13 cellular contexts compared by ENCODE assay signal in the genomic region with DNA sequence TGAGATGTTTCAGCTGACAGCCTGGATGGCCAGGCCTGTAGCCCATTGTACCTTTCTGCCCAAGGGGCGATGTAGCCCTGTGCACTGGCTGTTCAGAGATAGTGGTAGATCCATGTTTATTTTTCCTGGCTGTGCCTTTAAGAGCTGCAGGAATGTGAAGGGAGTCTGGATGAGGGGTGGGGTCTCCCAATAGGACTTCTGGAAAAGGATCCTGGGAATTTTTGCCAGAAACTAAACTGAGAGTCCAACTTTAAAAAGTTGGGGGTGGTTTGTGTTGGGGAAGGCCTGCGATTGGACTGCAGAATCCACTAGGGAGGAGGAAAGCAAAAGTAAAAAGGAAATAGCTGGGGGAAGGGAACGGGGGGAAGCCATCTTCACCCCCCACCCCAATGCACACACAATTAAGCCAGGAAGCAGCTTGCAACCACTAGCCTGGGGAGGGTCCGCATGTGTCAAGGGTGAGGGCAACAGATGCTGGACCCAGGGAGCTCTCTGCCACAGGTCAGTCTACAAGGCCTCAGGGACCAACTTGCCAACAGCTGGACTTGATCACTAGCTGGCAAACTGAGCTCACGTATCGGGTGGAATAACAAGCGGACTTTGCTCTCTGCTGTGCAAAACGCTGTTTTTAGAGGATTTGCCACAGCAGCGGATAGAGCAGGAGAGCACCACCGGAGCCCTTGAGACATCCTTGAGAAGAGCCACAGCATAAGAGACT. TPM values are rescaled to one million over a fixed set of nuclear protein-coding genes. Genes with fewer than 3 reads are reported as not detected.
A peak's percentile ranks its signal among the peaks of the same experiment; 100 is the strongest.
DNase-seq lines count a peak whose midpoint lies in the region; ATAC-seq, FAIRE-seq and TF ChIP-seq lines count a peak whose summit lies in the region.
"Had no signal": no experiment of that assay in that cellular context is flagged by ENCODE, and none has a peak within 500 bp of the region (broad histone marks: within the 10 kb centered on the region; RNA-seq: fewer than 3 reads in every experiment).

A gene (plus strand): TSS at position 371 of the 718 bp plus-strand sequence. CDS start 370 bp downstream, outside the sequence.

- no peak within 1 kb of the TSS for H3K4me3 Mint-ChIP-seq in activated T-cell treated with anti-CD3 and anti-CD28 coated beads, Interleukin-2, amount 50 U/mL, for 72 hours
- H3K4me3 Mint-ChIP-seq: dendritic cell treated with granulocyte-macrophage colony-stimulating factor and Interleukin-4, amounts not matched to agents 40 ng/mL and 50 ng/mL, for 4 days had no signal

- H3K27ac ChIP-seq in right atrium auricular region (peak within 1 kb of the TSS; percentile 32 to 61), pancreas (no peak within 1 kb of the TSS), vagina (peak within 1 kb of the TSS; percentile 63)
- H3K27ac ChIP-seq: HL-60, SJCRH30 had no signal

- intact Hi-C loops in pancreas (cut with DNase I) = no loop called here
- intact Hi-C loops in vagina (cut with DNase I) = no loop called here

- FAIRE-seq in bronchial epithelial cell (lab: Jason Lieb, UNC) = peak; percentile 68
- no peak for FAIRE-seq in pancreas (lab: Jason Lieb, UNC)

- TF ChIP-seq CTCF in bronchial epithelial cell (IDR thresholded peaks at IDR 0.05; ENCODE audit: insufficient read depth, low read length, severe bottlenecking) (no peak), right atrium auricular region (IDR thresholded peaks at IDR 0.05) (no peak), pancreas (IDR thresholded peaks at IDR 0.05) (no peak), vagina (IDR thresholded peaks at IDR 0.05) (no peak)

- H3K27ac Mint-ChIP-seq in activated T-cell treated with anti-CD3 and anti-CD28 coated beads, Interleukin-2, amount 50 U/mL, for 72 hours = no peak within 1 kb of the TSS
- H3K27ac Mint-ChIP-seq: dendritic cell treated with granulocyte-macrophage colony-stimulating factor and Interleukin-4, amounts not matched to agents 40 ng/mL and 50 ng/mL, for 4 days had no signal

- no peaks in the 10 kb centered on the region for H3K36me3 Mint-ChIP-seq in activated T-cell treated with anti-CD3 and anti-CD28 coated beads, Interleukin-2, amount 50 U/mL, for 72 hours (ENCODE audit: insufficient read depth in 2 of 2)

- no peaks in the 10 kb centered on the region for H3K27me3 Mint-ChIP-seq in activated T-cell treated with anti-CD3 and anti-CD28 coated beads, Interleukin-2, amount 50 U/mL, for 72 hours (ENCODE audit: low read depth)
- H3K27me3 Mint-ChIP-seq: dendritic cell treated with granulocyte-macrophage colony-stimulating factor and Interleukin-4, amounts not matched to agents 40 ng/mL and 50 ng/mL, for 4 days had no signal

- H3K36me3 ChIP-seq in bronchial epithelial cell (ENCODE audit: control insufficient read depth, insufficient read depth, low read length) = no peaks in the 10 kb centered on the region
- H3K36me3 ChIP-seq in right atrium auricular region = no peaks in the 10 kb centered on the region
- no peaks in the 10 kb centered on the region for H3K36me3 ChIP-seq in pancreas
- no peaks in the 10 kb centered on the region for H3K36me3 ChIP-seq in vagina
- H3K36me3 ChIP-seq: SJCRH30 had no signal

- no peak for TF ChIP-seq POLR2A in vagina (IDR thresholded peaks at IDR 0.05)

- WGBS in pancreas, 2 donors = 60 to 69% methylated on average over 10 of the region's 10 CpGs

- no peak within 1 kb of the TSS for H3K4me3 ChIP-seq in bronchial epithelial cell (ENCODE audit: low read depth, low read length)
- peak within 1 kb of the TSS; percentile 29 to 47 for H3K4me3 ChIP-seq in right atrium auricular region
- peak within 1 kb of the TSS in 1 of 4 donors; percentile 15 for H3K4me3 ChIP-seq in pancreas
- H3K4me3 ChIP-seq in vagina = peak within 1 kb of the TSS; percentile 50 to 51
- H3K4me3 ChIP-seq: SJCRH30 had no signal

- H3K27me3 ChIP-seq in bronchial epithelial cell (ENCODE audit: control insufficient read depth, insufficient read depth, low read length) (peaks cover 2% of the 10 kb centered on the region), right atrium auricular region (no peaks in the 10 kb centered on the region), pancreas (no peaks in the 10 kb centered on the region), vagina (no peaks in the 10 kb centered on the region)

- peak; percentile 28 to 52 (median 40) for ATAC-seq in pancreas
- ATAC-seq in activated T-cell treated with anti-CD3 and anti-CD28 coated beads, Interleukin-2, amount 50 U/mL, for 72 hours (replicated peaks in 1 of 2) = no peak

- no peaks in the 10 kb centered on the region for H3K4me1 Mint-ChIP-seq in activated T-cell treated with anti-CD3 and anti-CD28 coated beads, Interleukin-2, amount 50 U/mL, for 72 hours (ENCODE audit: low read depth)

- H3K4me1 ChIP-seq in right atrium auricular region (peaks cover 0 to 6% of the 10 kb centered on the region in 2 donors), pancreas (no peaks in the 10 kb centered on the region), vagina (no peaks in the 10 kb centered on the region)
- H3K4me1 ChIP-seq: SJCRH30 had no signal

- DNase-seq in bronchial epithelial cell (ENCODE audit: low read depth) = no peak
- DNase-seq in right atrium auricular region (ENCODE audit: low spot score) = no peak
- no peak for DNase-seq in pancreas
- no peak for DNase-seq in vagina (ENCODE audit: extremely low spot score in 2 of 2)
- no peak for DNase-seq in activated T-cell treated with anti-CD3 and anti-CD28 coated beads, Interleukin-2, amount 50 U/mL, for 1 hour
- no peak for DNase-seq in NCI-H2107 treated with DMSO at 0.1 percent for 48 hours (lab: John Stamatoyannopoulos, UW; ENCODE audit: unreplicated experiment)
- DNase-seq in activated T-cell treated with anti-CD3 and anti-CD28 coated beads, Interleukin-2, amount 50 U/mL, for 72 hours = no peak
- DNase-seq: activated CD4-positive, alpha-beta T cell treated with anti-CD3 and anti-CD28 coated beads for 1 hour; NCI-H1092 treated with DMSO at 0.1 percent for 48 hours; NCI-H748 treated with DMSO at 0.1 percent for 48 hours; SJCRH30 had no signal

- H3K9me3 Mint-ChIP-seq in activated T-cell treated with anti-CD3 and anti-CD28 coated beads, Interleukin-2, amount 50 U/mL, for 72 hours = no peaks in the 10 kb centered on the region
- H3K9me3 Mint-ChIP-seq: dendritic cell treated with granulocyte-macrophage colony-stimulating factor and Interleukin-4, amounts not matched to agents 40 ng/mL and 50 ng/mL, for 4 days had no signal

- no peaks in the 10 kb centered on the region for H3K9me3 ChIP-seq in right atrium auricular region
- no peaks in the 10 kb centered on the region for H3K9me3 ChIP-seq in pancreas
- no peaks in the 10 kb centered on the region for H3K9me3 ChIP-seq in vagina
- H3K9me3 ChIP-seq: SJCRH30 had no signal

RNA-seq across cellular contexts. Expression of the gene that starts here (rescaled TPM):
- not detected in 2 replicates for total RNA-seq in bronchial epithelial cell
- total RNA-seq in right atrium auricular region = 1 to 10 TPM; 4.6 to 7.7 TPM
- 1 to 10 TPM in 4 of 6 donors, under 1 TPM in 2; 0.32 to 7.0 (median 1.6) TPM for total RNA-seq in pancreas
- polyA plus RNA-seq in pancreas = under 1 TPM; 0.70 to 0.76 TPM
- 11.5 TPM for total RNA-seq in vagina
- total RNA-seq in activated T-cell treated with anti-CD3 and anti-CD28 coated beads, Interleukin-2, amount 50 U/mL, for 72 hours = not detected
- total RNA-seq: SJCRH30 had no signal

Comparison
In these comparisons a context has a peak if more than half of its experiments do, and no peak if none do; other contexts are left out.
1. H3K27ac ChIP-seq: peak in right atrium auricular region (2 of 2) and vagina (single experiment); none in pancreas (0 of 4).
2. ATAC-seq: peak in pancreas (4 of 4); none in activated T-cell treated with anti-CD3 and anti-CD28 coated beads, Interleukin-2, amount 50 U/mL, for 72 hours (0 of 2).